Comparison of ENCODE assay signal across 1 cellular context in the genomic region with DNA sequence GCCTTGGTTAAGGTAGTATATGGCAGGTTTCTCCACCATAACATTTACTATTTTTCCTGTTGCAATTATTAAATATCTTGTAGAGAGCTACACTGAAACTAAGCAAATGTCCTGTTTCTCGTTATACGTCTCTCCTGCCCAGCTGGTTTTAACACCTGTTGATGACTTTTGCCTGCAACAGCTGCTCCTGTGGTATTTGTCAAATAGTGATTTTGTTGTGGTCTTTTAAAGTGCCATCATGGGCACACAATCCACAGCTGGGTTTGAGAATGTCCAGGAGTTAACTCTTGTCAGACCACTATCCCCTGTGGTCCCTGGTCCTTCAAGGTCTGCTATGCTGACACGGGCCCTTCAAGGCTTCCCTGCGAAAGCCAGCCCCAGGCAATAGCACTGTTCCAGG.
TF ChIP-seq lines count a peak whose summit lies in the region.

No MANE protein-coding gene starts in this region.

TF ChIP-seq in H1, 55 proteins besides CTCF, POLR2A, EP300 and RAD21 (continued from another document):
- TF ChIP-seq, protein P1, sequence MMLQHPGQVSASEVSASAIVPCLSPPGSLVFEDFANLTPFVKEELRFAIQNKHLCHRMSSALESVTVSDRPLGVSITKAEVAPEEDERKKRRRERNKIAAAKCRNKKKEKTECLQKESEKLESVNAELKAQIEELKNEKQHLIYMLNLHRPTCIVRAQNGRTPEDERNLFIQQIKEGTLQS (IDR thresholded peaks at IDR 0.05; ENCODE audit: insufficient read depth, low read depth, low read length), result no peak
- TF ChIP-seq TCF12 (IDR thresholded peaks at IDR 0.05; ENCODE audit: low read depth, low read length) (no peak), CBX5 (IDR thresholded peaks at IDR 0.05; ENCODE audit: low read depth, low read length) (no peak), SP4 (IDR thresholded peaks at IDR 0.05; ENCODE audit: low read length) (no peak)
- TF ChIP-seq, protein P2, sequence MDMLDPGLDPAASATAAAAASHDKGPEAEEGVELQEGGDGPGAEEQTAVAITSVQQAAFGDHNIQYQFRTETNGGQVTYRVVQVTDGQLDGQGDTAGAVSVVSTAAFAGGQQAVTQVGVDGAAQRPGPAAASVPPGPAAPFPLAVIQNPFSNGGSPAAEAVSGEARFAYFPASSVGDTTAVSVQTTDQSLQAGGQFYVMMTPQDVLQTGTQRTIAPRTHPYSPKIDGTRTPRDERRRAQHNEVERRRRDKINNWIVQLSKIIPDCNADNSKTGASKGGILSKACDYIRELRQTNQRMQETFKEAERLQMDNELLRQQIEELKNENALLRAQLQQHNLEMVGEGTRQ (IDR thresholded peaks at IDR 0.05; ENCODE audit: low read length), result no peak
